In the genomic region with DNA sequence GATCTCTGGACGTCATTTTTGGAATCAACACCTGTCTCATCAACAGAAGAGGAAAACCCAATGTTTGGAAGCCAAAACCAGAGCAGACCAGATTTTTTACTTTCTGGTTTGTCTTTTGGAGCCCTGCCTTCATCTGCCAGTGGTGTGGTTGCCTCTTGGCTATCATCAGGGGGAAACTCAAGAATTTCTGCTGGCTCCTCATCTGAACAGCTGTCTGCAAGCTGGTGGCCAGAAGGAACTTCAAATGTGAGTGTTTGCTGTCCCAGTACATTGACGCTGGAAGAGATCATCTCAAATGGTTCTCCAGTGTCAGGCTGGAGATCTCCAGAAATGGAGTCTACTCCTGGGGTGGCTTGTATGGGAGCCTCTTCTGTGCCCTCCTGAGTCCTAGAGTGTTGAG, we compare ENCODE assay signal across 28 cellular contexts. TPM values are rescaled to one million over a fixed set of nuclear protein-coding genes. Genes with fewer than 3 reads are reported as not detected.
"Had no signal": no experiment of that assay in that cellular context is flagged by ENCODE, and none has a peak within 500 bp of the region (broad histone marks: within the 10 kb centered on the region; RNA-seq: fewer than 3 reads in every experiment).

No MANE protein-coding gene starts in this region.

- H3K4me3 ChIP-seq: gastroesophageal sphincter, heart left ventricle, hepatocyte, lung, mucosa of descending colon, psoas muscle, sigmoid colon, skin epidermis, thoracic aorta, tibial nerve, upper lobe of left lung had no signal

- H3K27me3 Mint-ChIP-seq: stimulated activated naive B cell treated with anti-CD40 and anti-IgM and Interleukin-4, amounts not matched to agents 10 μg/mL and 1 μg/mL and 100 μg/mL, for 72 hours had no signal

- H3K4me1 Mint-ChIP-seq: mesothelial cell of epicardium had no signal

- DNase-seq: cortex of kidney; effector memory CD8-positive, alpha-beta T cell; heart left ventricle; kidney; mesenchymal stem cell; mucosa of descending colon; nephron progenitor cell; nucleus accumbens; psoas muscle; right cardiac atrium; sigmoid colon; stimulated activated CD4-positive, alpha-beta T cell treated with anti-CD3 and anti-CD28 coated beads, Interleukin-15, amount 100 ng/mL, for 24 hours; stimulated activated CD4-positive, alpha-beta T cell treated with anti-CD3 and anti-CD28 coated beads, Interleukin-2, amount 100 ng/mL, for 48 hours; stimulated activated naive B cell treated with anti-CD40 and anti-IgM and Interleukin-4, amounts not matched to agents 10 μg/mL and 1 μg/mL and 100 μg/mL, for 72 hours; upper lobe of left lung had no signal

- H3K9me3 Mint-ChIP-seq: effector memory CD8-positive, alpha-beta T cell; mesothelial cell of epicardium; naive thymus-derived CD8-positive, alpha-beta T cell; nephron progenitor cell; stimulated activated naive B cell treated with anti-CD40 and anti-IgM and Interleukin-4, amounts not matched to agents 10 μg/mL and 1 μg/mL and 100 μg/mL, for 72 hours; stimulated activated naive CD8-positive, alpha-beta T cell treated with anti-CD3 and anti-CD28 coated beads, Interleukin-15, Interleukin-2, amounts not matched to agents 100 ng/mL and 50 ng/mL, for 24 hours had no signal

- H3K27ac Mint-ChIP-seq: effector memory CD8-positive, alpha-beta T cell; mesothelial cell of epicardium; nephron progenitor cell; stimulated activated naive B cell treated with anti-CD40 and anti-IgM and Interleukin-4, amounts not matched to agents 10 μg/mL and 1 μg/mL and 100 μg/mL, for 72 hours; stimulated activated naive CD8-positive, alpha-beta T cell treated with anti-CD3 and anti-CD28 coated beads, Interleukin-15, Interleukin-2, amounts not matched to agents 100 ng/mL and 50 ng/mL, for 24 hours had no signal

- FAIRE-seq: kidney, urothelium cell line had no signal

- H3K36me3 Mint-ChIP-seq: mesothelial cell of epicardium; naive thymus-derived CD8-positive, alpha-beta T cell; stimulated activated naive B cell treated with anti-CD40 and anti-IgM and Interleukin-4, amounts not matched to agents 10 μg/mL and 1 μg/mL and 100 μg/mL, for 72 hours had no signal

- H3K4me3 Mint-ChIP-seq: effector memory CD8-positive, alpha-beta T cell; mesothelial cell of epicardium; naive thymus-derived CD8-positive, alpha-beta T cell; nephron progenitor cell; stimulated activated naive B cell treated with anti-CD40 and anti-IgM and Interleukin-4, amounts not matched to agents 10 μg/mL and 1 μg/mL and 100 μg/mL, for 72 hours; stimulated activated naive CD8-positive, alpha-beta T cell treated with anti-CD3 and anti-CD28 coated beads, Interleukin-15, Interleukin-2, amounts not matched to agents 100 ng/mL and 50 ng/mL, for 24 hours had no signal

- ATAC-seq: effector memory CD8-positive, alpha-beta T cell; foreskin keratinocyte; gastroesophageal sphincter; heart left ventricle; left lobe of liver; mucosa of descending colon; naive thymus-derived CD8-positive, alpha-beta T cell; psoas muscle; right cardiac atrium; stimulated activated naive B cell treated with anti-CD40 and anti-IgM and Interleukin-4, amounts not matched to agents 10 μg/mL and 1 μg/mL and 100 μg/mL, for 72 hours had no signal

- H3K27me3 ChIP-seq: gastroesophageal sphincter, sigmoid colon, tibial nerve, upper lobe of left lung had no signal

- H3K36me3 ChIP-seq: heart left ventricle, upper lobe of left lung had no signal

RNA-seq across cellular contexts. Expression of a gene that starts 13.8 kb away (rescaled TPM):
- total RNA-seq: dermis microvascular lymphatic vessel endothelial cell, foreskin keratinocyte, hepatocyte, left lobe of liver had no signal
- polyA plus RNA-seq: psoas muscle had no signal

RNA-seq across cellular contexts. Expression of a gene that starts 39.7 kb away (rescaled TPM):
- total RNA-seq: naive thymus-derived CD8-positive, alpha-beta T cell had no signal
- polyA plus RNA-seq: naive thymus-derived CD8-positive, alpha-beta T cell had no signal
